In genomic region chr10:77845455-77845850, GRCh38 we compare ENCODE assay signal across 17 cellular contexts.
A peak's percentile ranks its signal among the peaks of the same experiment; 100 is the strongest.
DNase-seq lines count a peak whose midpoint lies in the region; ATAC-seq, FAIRE-seq and TF ChIP-seq lines count a peak whose summit lies in the region.
"Had no signal": no experiment of that assay in that cellular context is flagged by ENCODE, and none has a peak within 500 bp of the region (broad histone marks: within the 10 kb centered on the region; RNA-seq: fewer than 3 reads in every experiment).

No MANE protein-coding gene starts in this region.

- H3K36me3 ChIP-seq in Loucy (ENCODE audit: insufficient read depth, low read length), result peaks cover 58% of the 10 kb centered on the region; the same call in 1 of the 2 replicates
- H3K36me3 ChIP-seq in left ventricle myocardium inferior, result peaks cover 39% of the 10 kb centered on the region

- H3K4me2 ChIP-seq in A549, result peak overlapping the region; percentile 62
- no peak overlapping the region for H3K4me2 ChIP-seq in Loucy (ENCODE audit: low read depth, low read length, poor library complexity, severe bottlenecking)

- H3K79me2 ChIP-seq in Loucy (ENCODE audit: insufficient read depth, low read length), result no peaks in the 10 kb centered on the region

- no peak for TF ChIP-seq POLR2A in A549 (IDR thresholded peaks at IDR 0.05; ENCODE audit: low read length)

- H3K4me1 ChIP-seq in A549, result peaks cover 44% of the 10 kb centered on the region
- H3K4me1 ChIP-seq in Loucy (ENCODE audit: insufficient read depth, low read length, poor library complexity, severe bottlenecking), result peaks cover 9% of the 10 kb centered on the region
- H3K4me1 ChIP-seq in left ventricle myocardium inferior, result peaks cover 11% of the 10 kb centered on the region

- no peaks in the 10 kb centered on the region for H3K9me3 Mint-ChIP-seq in effector memory CD8-positive, alpha-beta T cell
- H3K9me3 Mint-ChIP-seq in neural crest cell, result no peaks in the 10 kb centered on the region
- H3K9me3 Mint-ChIP-seq: memory B cell had no signal

- no peak for DNase-seq in A549 (ENCODE audit: low read depth in 1 of 2, low spot score in 1 of 2)
- no peak for DNase-seq in effector memory CD8-positive, alpha-beta T cell
- DNase-seq in neural crest cell (ENCODE audit: low read depth, low spot score), result no peak
- no peak for DNase-seq in foreskin fibroblast
- no peak for DNase-seq in activated CD4-positive, CD25-positive, alpha-beta regulatory T cell (lab: John Stamatoyannopoulos, UW)
- no peak for DNase-seq in left ventricle myocardium inferior
- DNase-seq: activated CD8-positive, alpha-beta memory T cell treated with anti-CD3 and anti-CD28 coated beads for 24 hours; activated effector memory CD4-positive, alpha-beta T cell treated with anti-CD3 and anti-CD28 coated beads, Interleukin-2, amount 50 U/mL, for 16 hours; Caco-2; dorsolateral prefrontal cortex; GF-D8; NCI-H2227 treated with DMSO at 0.1 percent for 48 hours; stimulated activated CD4-positive, alpha-beta T cell treated with anti-CD3 and anti-CD28 coated beads, Interleukin-2, amount 100 ng/mL, for 24 hours had no signal

- no peaks in the 10 kb centered on the region for H3K9me3 ChIP-seq in A549
- no peaks in the 10 kb centered on the region for H3K9me3 ChIP-seq in Loucy (ENCODE audit: insufficient read depth, low read depth, low read length)
- H3K9me3 ChIP-seq in left ventricle myocardium inferior (replicated peaks), result no peaks in the 10 kb centered on the region
- H3K9me3 ChIP-seq: Caco-2 had no signal

- TF ChIP-seq EP300 in A549 (IDR thresholded peaks at IDR 0.05), result no peak

- H3K9ac ChIP-seq in Loucy (ENCODE audit: low read depth, low read length, poor library complexity, severe bottlenecking), result peak overlapping the region; percentile 44
- H3K9ac ChIP-seq: parathyroid adenoma had no signal

- no peak overlapping the region for H2AFZ ChIP-seq in Loucy (ENCODE audit: low read length)
- H2AFZ ChIP-seq: parathyroid adenoma had no signal

- no peak for ATAC-seq in A549
- ATAC-seq in effector memory CD8-positive, alpha-beta T cell (replicated peaks), result no peak
- ATAC-seq in HG03097 (IDR thresholded peaks at IDR 0.05; ENCODE audit: low FRiP score, unreplicated experiment), result no peak

- peak overlapping the region; percentile 71 to 92 for H3K27ac Mint-ChIP-seq in effector memory CD8-positive, alpha-beta T cell
- H3K27ac Mint-ChIP-seq in neural crest cell (ENCODE audit: unreplicated experiment), result peak overlapping the region; percentile 27
- H3K27ac Mint-ChIP-seq: memory B cell had no signal

- H3K27me3 Mint-ChIP-seq in effector memory CD8-positive, alpha-beta T cell, result no peaks in the 10 kb centered on the region
- H3K27me3 Mint-ChIP-seq in neural crest cell (ENCODE audit: low read depth), result no peaks in the 10 kb centered on the region
- H3K27me3 Mint-ChIP-seq: memory B cell had no signal

- peaks cover 9% of the 10 kb centered on the region for H3K36me3 Mint-ChIP-seq in effector memory CD8-positive, alpha-beta T cell (ENCODE audit: insufficient read depth)
- H3K36me3 Mint-ChIP-seq in neural crest cell (ENCODE audit: low read depth), result peaks cover 13% of the 10 kb centered on the region
- H3K36me3 Mint-ChIP-seq: memory B cell had no signal

- no peaks in the 10 kb centered on the region for H3K27me3 ChIP-seq in Loucy (ENCODE audit: insufficient read depth, low read length, poor library complexity, severe bottlenecking)
- H3K27me3 ChIP-seq in left ventricle myocardium inferior (ENCODE audit: low read depth), result no peaks in the 10 kb centered on the region
- H3K27me3 ChIP-seq: dorsolateral prefrontal cortex had no signal

- intact Hi-C loops in left ventricle myocardium inferior (cut with micrococcal nuclease), result loop anchor here (10.0 kb wide), 1 partner anchor 159 kb away; no protein-coding TSS in a partner anchor

- H3K27ac ChIP-seq in A549 (peak overlapping the region; percentile 72 to 89), left ventricle myocardium inferior (replicated peaks) (no peak overlapping the region)
- H3K27ac ChIP-seq: parathyroid adenoma had no signal

- H3F3A ChIP-seq in Loucy (ENCODE audit: low read depth), result no peaks in the 10 kb centered on the region

- no peaks in the 10 kb centered on the region for H4K20me1 ChIP-seq in Loucy (ENCODE audit: insufficient read depth, low read length, poor library complexity, severe bottlenecking)

- no peak for TF ChIP-seq RAD21 in A549 (conservative IDR thresholded peaks at IDR 0.05 in 1 of 2, IDR thresholded peaks at IDR 0.05 in 1 of 2)

- peak overlapping the region in 1 of 2 donors; percentile 43 for H3K4me3 Mint-ChIP-seq in effector memory CD8-positive, alpha-beta T cell
- H3K4me3 Mint-ChIP-seq in neural crest cell, result no peak overlapping the region
- H3K4me3 Mint-ChIP-seq: memory B cell had no signal

- no peak for FAIRE-seq in A549 (lab: Jason Lieb, UNC)

- no peaks in the 10 kb centered on the region for H3K9me2 ChIP-seq in Loucy (replicated peaks; ENCODE audit: low read depth, low read length)

- CTCF ChIA-PET in A549 (lab: Yijun Ruan, JAX), result interaction anchor here (0.9 to 2.5 kb wide), 4 partner anchors 17 to 157 kb away, joined by 3 to 11 read pairs (median 6); partner anchors contain the start of gene DLG5

- peaks cover 6 to 14% of the 10 kb centered on the region in 2 donors for H3K4me1 Mint-ChIP-seq in effector memory CD8-positive, alpha-beta T cell (ENCODE audit: low read depth in 2 of 2)
- peaks cover 56% of the 10 kb centered on the region for H3K4me1 Mint-ChIP-seq in neural crest cell
- H3K4me1 Mint-ChIP-seq: memory B cell had no signal

- POLR2A ChIA-PET in A549 (lab: Yijun Ruan, JAX), result no interaction called here

- TF ChIP-seq CTCF in A549 (IDR thresholded peaks at IDR 0.05) (no peak), Loucy (conservative IDR thresholded peaks at IDR 0.05; ENCODE audit: low read length) (no peak), neural crest cell (conservative IDR thresholded peaks at IDR 0.05) (no peak), foreskin fibroblast (IDR thresholded peaks at IDR 0.05; ENCODE audit: low read depth, low read length) (no peak), left ventricle myocardium inferior (IDR thresholded peaks at IDR 0.05; ENCODE audit: borderline replicate concordance) (no peak)

- H3K4me3 ChIP-seq in A549 (no peak overlapping the region), Loucy (ENCODE audit: low read length, poor library complexity, severe bottlenecking) (no peak overlapping the region), foreskin fibroblast (ENCODE audit: low read depth in 1 of 2, low read length in 2 of 2) (no peak overlapping the region), left ventricle myocardium inferior (no peak overlapping the region)
- H3K4me3 ChIP-seq: dorsolateral prefrontal cortex had no signal

TF ChIP-seq in A549, 52 proteins besides CTCF, POLR2A, EP300 and RAD21:
- TF ChIP-seq HDAC2 (IDR thresholded peaks at IDR 0.05), result no peak
- TF ChIP-seq EHMT2 (IDR thresholded peaks at IDR 0.05; ENCODE audit: low read depth), result no peak
- no peak for TF ChIP-seq RARB (CRISPR knock-in tag; IDR thresholded peaks at IDR 0.05)
- no peak for TF ChIP-seq SMC3 (IDR thresholded peaks at IDR 0.05)
- TF ChIP-seq EHF (CRISPR knock-in tag; IDR thresholded peaks at IDR 0.05), result no peak
- TF ChIP-seq MAZ (IDR thresholded peaks at IDR 0.05; ENCODE audit: borderline replicate concordance, low read depth, low read length), result no peak
- TF ChIP-seq FOSL2 (IDR thresholded peaks at IDR 0.05), result no peak
- no peak for TF ChIP-seq FOSL2 (CRISPR knock-in tag; IDR thresholded peaks at IDR 0.05)
- TF ChIP-seq NR3C1 (IDR thresholded peaks at IDR 0.05), result no peak
- TF ChIP-seq CHD4 (IDR thresholded peaks at IDR 0.05; ENCODE audit: borderline replicate concordance), result no peak
